14 cellular contexts compared by ENCODE assay signal in the genomic region with DNA sequence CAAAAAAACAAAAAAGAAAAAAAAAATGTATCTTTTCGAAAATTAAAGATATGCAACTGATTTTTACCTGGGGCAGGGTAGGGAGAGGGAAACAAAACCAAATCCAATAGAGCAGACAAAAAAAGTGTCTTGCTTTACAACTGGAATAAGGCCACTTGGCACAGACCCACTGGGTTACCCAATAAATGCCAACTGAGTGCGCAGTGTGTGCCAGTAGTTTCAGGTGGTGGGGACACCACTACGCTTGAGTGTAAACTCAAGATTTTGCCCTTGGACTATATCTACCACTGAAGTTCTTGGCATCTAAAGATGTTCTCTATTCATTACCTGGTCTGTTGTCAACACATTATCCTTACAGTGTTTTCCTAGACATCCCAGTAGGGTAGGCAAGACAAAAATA. TPM values are rescaled to one million over a fixed set of nuclear protein-coding genes. Genes with fewer than 3 reads are reported as not detected.
A peak's percentile ranks its signal among the peaks of the same experiment; 100 is the strongest.
DNase-seq lines count a peak whose midpoint lies in the region; ATAC-seq and TF ChIP-seq lines count a peak whose summit lies in the region.
"Had no signal": no experiment of that assay in that cellular context is flagged by ENCODE, and none has a peak within 500 bp of the region (broad histone marks: within the 10 kb centered on the region; RNA-seq: fewer than 3 reads in every experiment).

No MANE protein-coding gene starts in this region.

- TF ChIP-seq POLR2A in heart left ventricle (IDR thresholded peaks at IDR 0.05) = no peak

- TF ChIP-seq CTCF in heart left ventricle (IDR thresholded peaks at IDR 0.05) (no peak), lung (IDR thresholded peaks at IDR 0.05; ENCODE audit: control extremely low read depth, extremely low read depth) (no peak), GM13977 (IDR thresholded peaks at IDR 0.05; ENCODE audit: extremely low read depth, insufficient read depth, missing control alignments) (no peak)

- ATAC-seq in Right ventricle myocardium superior (ENCODE audit: poor library complexity) (peak; percentile 65), heart left ventricle (peak; percentile 35 to 83 (median 62)), lung (ENCODE audit: insufficient read depth, low FRiP score) (no peak), GM18858 (IDR thresholded peaks at IDR 0.05; ENCODE audit: unreplicated experiment) (no peak)
- ATAC-seq: A549 had no signal

- DNase-seq in Right ventricle myocardium superior = no peak
- no peak for DNase-seq in cardiac septum (ENCODE audit: low spot score)
- peak in 4 of 5 donors; percentile 17 to 62 (median 42) for DNase-seq in heart left ventricle
- peak; percentile 45 for DNase-seq in lung (ENCODE audit: low spot score)
- no peak for DNase-seq in NK-92 (lab: John Stamatoyannopoulos, UW; ENCODE audit: unreplicated experiment)
- DNase-seq in GM13977 (ENCODE audit: low spot score) = no peak
- no peak for DNase-seq in hepatic stellate cell (ENCODE audit: low spot score)
- DNase-seq: KBM-7, NCI-H1048, NCI-H1436 treated with DMSO at 0.1 percent for 48 hours, NCI-H2081, NCI-H748 treated with DMSO at 0.1 percent for 48 hours had no signal

- H3K27me3 ChIP-seq in heart left ventricle = no peaks in the 10 kb centered on the region
- no peaks in the 10 kb centered on the region for H3K27me3 ChIP-seq in lung (ENCODE audit: control insufficient read depth, insufficient read depth)

- intact Hi-C loops in Right ventricle myocardium superior (cut with DNase I) = no loop called here
- intact Hi-C loops in cardiac septum (cut with DNase I) = no loop called here
- intact Hi-C loops in heart left ventricle (cut with DNase I) = no loop called here

- peaks cover 0 to 99% (median 92%) of the 10 kb centered on the region in 9 donors for H3K36me3 ChIP-seq in heart left ventricle
- H3K36me3 ChIP-seq in lung (ENCODE audit: control insufficient read depth in 2 of 2, insufficient read depth in 2 of 2, low read length in 2 of 2) = peaks cover 20 to 30% of the 10 kb centered on the region in 2 donors

- H3K9me3 ChIP-seq in heart left ventricle = no peaks in the 10 kb centered on the region
- H3K9me3 ChIP-seq in lung (ENCODE audit: control insufficient read depth in 2 of 2, insufficient read depth in 1 of 2, low read length in 1 of 2) = no peaks in the 10 kb centered on the region
- H3K9me3 ChIP-seq: A549 had no signal

- H3K27ac ChIP-seq in heart left ventricle = peak overlapping the region in 5 of 12 donors; percentile 3 to 30 (median 13)
- no peak overlapping the region for H3K27ac ChIP-seq in lung (ENCODE audit: low read depth in 1 of 2, low read length in 1 of 2)
- H3K27ac ChIP-seq: A549 had no signal

- no peak overlapping the region for H3K4me3 ChIP-seq in heart left ventricle
- H3K4me3 ChIP-seq in lung = no peak overlapping the region
- H3K4me3 ChIP-seq: A549 had no signal

- WGBS in heart left ventricle, 4 donors = 56 to 82% (median 76%) methylated on average over 3 of the region's 3 CpGs
- 86 to 91% methylated on average over 3 of the region's 3 CpGs for WGBS in lung, 2 donors

- H3K4me1 ChIP-seq in heart left ventricle = peaks cover 0 to 25% (median 0%) of the 10 kb centered on the region in 12 donors
- peaks cover 0 to 4% of the 10 kb centered on the region in 2 donors for H3K4me1 ChIP-seq in lung (ENCODE audit: control insufficient read depth in 2 of 2, insufficient read depth in 2 of 2, low read length in 2 of 2)

- in situ Hi-C loops in GM13977 (cut with MboI; ENCODE audit: low pct_unique_long_range_greater_than_20kb, low sequenced_read_pairs, unreplicated experiment) = no loop called here

RNA-seq across cellular contexts. Expression of a gene that starts 16.3 kb away (rescaled TPM):
- 15.9 TPM for total RNA-seq in Right ventricle myocardium superior
- 22.4 TPM for total RNA-seq in cardiac septum
- 10 to 100 TPM; 13.5 to 40.0 (median 19.9) TPM for total RNA-seq in heart left ventricle
- polyA plus RNA-seq in heart left ventricle = 10 to 100 TPM in 1 of 2 donors, 1 to 10 TPM in 1; 4.2 to 13.1 TPM
- 10 to 100 TPM; 55.5 to 56.1 TPM for total RNA-seq in lung
- polyA plus RNA-seq in lung = 10 to 100 TPM; 11.7 to 26.2 TPM

RNA-seq across cellular contexts. Expression of a gene that starts 39.0 kb away (rescaled TPM):
- total RNA-seq in Right ventricle myocardium superior = 29.2 TPM
- 54.3 TPM for total RNA-seq in cardiac septum
- total RNA-seq in heart left ventricle = 10 to 100 TPM; 26.3 to 45.6 (median 41.4) TPM
- polyA plus RNA-seq in heart left ventricle = 10 to 100 TPM; 10.7 to 36.5 TPM
- 10 to 100 TPM; 52.3 to 62.1 TPM for total RNA-seq in lung
- 10 to 100 TPM; 22.3 to 32.7 TPM for polyA plus RNA-seq in lung

Comparison
In these comparisons a context has a peak if more than half of its experiments do, and no peak if none do; other contexts are left out.
1. DNase-seq: peak in heart left ventricle (4 of 5) and lung (single experiment); none in Right ventricle myocardium superior (single experiment), cardiac septum (single experiment), NK-92 (single experiment), GM13977 (single experiment) and hepatic stellate cell (single experiment).
2. ATAC-seq: peak in Right ventricle myocardium superior (single experiment) and heart left ventricle (4 of 4); none in lung (single experiment) and GM18858 (single experiment).